19 cellular contexts compared by ENCODE assay signal in genomic region chr2:82657066-82657465, GRCh38.
DNase-seq lines count a peak whose midpoint lies in the region; ATAC-seq and TF ChIP-seq lines count a peak whose summit lies in the region.
"Had no signal": no experiment of that assay in that cellular context is flagged by ENCODE, and none has a peak within 500 bp of the region (broad histone marks: within the 10 kb centered on the region; RNA-seq: fewer than 3 reads in every experiment).

No MANE protein-coding gene starts in this region.

- in situ Hi-C loops in HAP-1 (cut with MboI; ENCODE audit: low sequenced_read_pairs), result no loop called here

- no peaks in the 10 kb centered on the region for H3K36me3 Mint-ChIP-seq in mesothelial cell of epicardium
- H3K36me3 Mint-ChIP-seq: CD8-positive, alpha-beta T cell had no signal

- H3K4me1 Mint-ChIP-seq in mesothelial cell of epicardium, result peaks cover 9% of the 10 kb centered on the region
- H3K4me1 Mint-ChIP-seq: B cell had no signal

- H3K4me3 ChIP-seq in HAP-1, result no peak overlapping the region
- H3K4me3 ChIP-seq in LNCaP clone FGC (ENCODE audit: low read depth, low read length), result no peak overlapping the region
- no peak overlapping the region for H3K4me3 ChIP-seq in stomach
- H3K4me3 ChIP-seq in heart left ventricle, result no peak overlapping the region
- H3K4me3 ChIP-seq: BLaER1 treated with 17β-estradiol and CSF1 and Interleukin-3, amounts not matched to agents 10 nM and 100 nM had no signal

- H3K27me3 ChIP-seq in HAP-1 (ENCODE audit: low read depth) (no peaks in the 10 kb centered on the region), stomach (no peaks in the 10 kb centered on the region), heart left ventricle (no peaks in the 10 kb centered on the region)
- H3K27me3 ChIP-seq: BLaER1 treated with 17β-estradiol and CSF1 and Interleukin-3, amounts not matched to agents 10 nM and 100 nM had no signal

- intact Hi-C loops in stomach (cut with DNase I; ENCODE audit: low total_unique reads) (no loop called here), heart left ventricle (cut with DNase I) (no loop called here)

- peaks cover 19% of the 10 kb centered on the region for H3K4me1 ChIP-seq in HAP-1
- H3K4me1 ChIP-seq in stomach, result peaks cover 0 to 14% (median 6%) of the 10 kb centered on the region in 4 donors
- peaks cover 0 to 4% (median 0%) of the 10 kb centered on the region in 12 donors for H3K4me1 ChIP-seq in heart left ventricle
- H3K4me1 ChIP-seq: BLaER1 treated with 17β-estradiol and CSF1 and Interleukin-3, amounts not matched to agents 10 nM and 100 nM; Caco-2 had no signal

- no peak for ATAC-seq in heart left ventricle
- ATAC-seq: CD8-positive, alpha-beta T cell had no signal

- no peaks in the 10 kb centered on the region for H3K27me3 Mint-ChIP-seq in mesothelial cell of epicardium (ENCODE audit: low read depth)
- H3K27me3 Mint-ChIP-seq: B cell; CD4-positive, alpha-beta T cell had no signal

- TF ChIP-seq EP300 in stomach (IDR thresholded peaks at IDR 0.05), result no peak

- H3K9me3 ChIP-seq in HAP-1 (no peaks in the 10 kb centered on the region), stomach (no peaks in the 10 kb centered on the region), heart left ventricle (no peaks in the 10 kb centered on the region)
- H3K9me3 ChIP-seq: BLaER1 treated with 17β-estradiol and CSF1 and Interleukin-3, amounts not matched to agents 10 nM and 100 nM; Caco-2 had no signal

- H3K9me3 Mint-ChIP-seq in mesothelial cell of epicardium, result no peaks in the 10 kb centered on the region

- DNase-seq in HAP-1 (ENCODE audit: low spot score in 2 of 2), result peak; percentile 58 to 64
- DNase-seq in LNCaP clone FGC (ENCODE audit: low read depth), result peak; percentile 38
- DNase-seq in mesothelial cell of epicardium (ENCODE audit: low spot score in 2 of 2, unreplicated experiment in 2 of 2), result no peak
- DNase-seq in stomach, result peak; percentile 29
- no peak for DNase-seq in NCI-H510A (lab: John Stamatoyannopoulos, UW)
- no peak for DNase-seq in AG08396 (ENCODE audit: low spot score)
- DNase-seq in heart left ventricle, result no peak
- DNase-seq: 8988T; ACHN; AML-193; Caco-2; Calu3; CD4-positive, alpha-beta T cell; CD8-positive, alpha-beta T cell; DMS79 treated with DMSO at 0.1 percent for 48 hours; GF-D8 had no signal

- TF ChIP-seq POLR2A in stomach (IDR thresholded peaks at IDR 0.05) (no peak), heart left ventricle (IDR thresholded peaks at IDR 0.05) (no peak)

- 32 to 69% (median 46%) methylated on average over 2 of the region's 2 CpGs for WGBS in stomach, 5 donors
- WGBS in heart left ventricle, 4 donors, result 76 to 91% (median 81%) methylated on average over 2 of the region's 2 CpGs

- H3K27ac ChIP-seq in stomach (no peak overlapping the region), heart left ventricle (no peak overlapping the region)
- H3K27ac ChIP-seq: BLaER1 treated with 17β-estradiol and CSF1 and Interleukin-3, amounts not matched to agents 10 nM and 100 nM; C4-2B had no signal

- TF ChIP-seq CTCF in LNCaP clone FGC (IDR thresholded peaks at IDR 0.05; ENCODE audit: control insufficient read depth, extremely low read depth, insufficient read depth) (no peak), mesothelial cell of epicardium (IDR thresholded peaks at IDR 0.05; ENCODE audit: unreplicated experiment) (no peak), stomach (IDR thresholded peaks at IDR 0.05) (no peak), heart left ventricle (IDR thresholded peaks at IDR 0.05) (no peak)

- H3K27ac Mint-ChIP-seq in mesothelial cell of epicardium, result peak overlapping the region; percentile 3
- H3K27ac Mint-ChIP-seq: B cell; CD4-positive, alpha-beta T cell; CD8-positive, alpha-beta T cell had no signal

- H3K36me3 ChIP-seq in HAP-1 (replicated peaks) (no peaks in the 10 kb centered on the region), stomach (no peaks in the 10 kb centered on the region), heart left ventricle (no peaks in the 10 kb centered on the region)
- H3K36me3 ChIP-seq: BLaER1 treated with 17β-estradiol and CSF1 and Interleukin-3, amounts not matched to agents 10 nM and 100 nM had no signal

- no peak overlapping the region for H3K4me3 Mint-ChIP-seq in mesothelial cell of epicardium
- H3K4me3 Mint-ChIP-seq: B cell; CD4-positive, alpha-beta T cell; CD8-positive, alpha-beta T cell had no signal

Comparison
In these comparisons a context has a peak if more than half of its experiments do, and no peak if none do; other contexts are left out.
1. DNase-seq: peak in HAP-1 (2 of 2), LNCaP clone FGC (single experiment) and stomach (single experiment); none in mesothelial cell of epicardium (0 of 2), NCI-H510A (single experiment), AG08396 (single experiment) and heart left ventricle (0 of 5).